Comparison of ENCODE assay signal across 14 cellular contexts in genomic region chr12:106586803-106587684, GRCh38. TPM values are rescaled to one million over a fixed set of nuclear protein-coding genes. Genes with fewer than 3 reads are reported as not detected.
DNase-seq lines count a peak whose midpoint lies in the region; ATAC-seq and TF ChIP-seq lines count a peak whose summit lies in the region.
"Had no signal": no experiment of that assay in that cellular context is flagged by ENCODE, and none has a peak within 500 bp of the region (broad histone marks: within the 10 kb centered on the region; RNA-seq: fewer than 3 reads in every experiment).

No MANE protein-coding gene starts in this region.

- peaks cover 74% of the 10 kb centered on the region for H3K27me3 Mint-ChIP-seq in activated CD4-positive, alpha-beta T cell treated with anti-CD3 and anti-CD28 coated beads for 36 hours
- H3K27me3 Mint-ChIP-seq in CD14-positive monocyte (ENCODE audit: low read depth in 3 of 3), result peaks cover 83 to 95% (median 86%) of the 10 kb centered on the region in 3 donors

- H3K4me1 ChIP-seq in adipocyte (ENCODE audit: control insufficient read depth, insufficient read depth, low read length) (peaks cover 5% of the 10 kb centered on the region), smooth muscle cell (ENCODE audit: low read depth) (peaks cover 56% of the 10 kb centered on the region)

- H3K9ac ChIP-seq in adipocyte (ENCODE audit: low read length) (no peak overlapping the region), smooth muscle cell (ENCODE audit: low read depth) (no peak overlapping the region)

- H2AFZ ChIP-seq in smooth muscle cell (ENCODE audit: low read depth), result no peak overlapping the region

- 2% methylated on average over 62 of the region's 62 CpGs for WGBS in smooth muscle cell (ENCODE audit: low lambda C conversion rate)

- H3K27ac Mint-ChIP-seq in activated CD4-positive, alpha-beta T cell treated with anti-CD3 and anti-CD28 coated beads for 36 hours, result no peak overlapping the region
- no peak overlapping the region for H3K27ac Mint-ChIP-seq in CD14-positive monocyte
- H3K27ac Mint-ChIP-seq: natural killer cell treated with Interleukin-12 subunit alpha and Interleukin-12 subunit beta and Interleukin-15 and Interleukin-18, amount 100 ng/mL, for 72 hours had no signal

- H3K9me3 ChIP-seq in adipocyte (ENCODE audit: control insufficient read depth, low read length) (no peaks in the 10 kb centered on the region), smooth muscle cell (replicated peaks; ENCODE audit: low read depth) (no peaks in the 10 kb centered on the region)
- H3K9me3 ChIP-seq: upper lobe of left lung had no signal

- no peaks in the 10 kb centered on the region for H3K9me3 Mint-ChIP-seq in activated CD4-positive, alpha-beta T cell treated with anti-CD3 and anti-CD28 coated beads for 36 hours (ENCODE audit: low read depth)
- peaks cover 0 to 10% (median 3%) of the 10 kb centered on the region in 7 donors for H3K9me3 Mint-ChIP-seq in CD14-positive monocyte
- H3K9me3 Mint-ChIP-seq: natural killer cell treated with Interleukin-12 subunit alpha and Interleukin-12 subunit beta and Interleukin-15 and Interleukin-18, amount 100 ng/mL, for 72 hours had no signal

- H3K4me2 ChIP-seq in smooth muscle cell, result peak overlapping the region; percentile 78

- H3K27me3 ChIP-seq in adipocyte (replicated peaks; ENCODE audit: control insufficient read depth, insufficient read depth, low read length) (peaks cover 64% of the 10 kb centered on the region), smooth muscle cell (ENCODE audit: low read depth) (peaks cover 100% of the 10 kb centered on the region)

- peaks cover 26% of the 10 kb centered on the region for H3K4me1 Mint-ChIP-seq in activated CD4-positive, alpha-beta T cell treated with anti-CD3 and anti-CD28 coated beads for 36 hours
- H3K4me1 Mint-ChIP-seq in CD14-positive monocyte, result peaks cover 5% of the 10 kb centered on the region

- H3K36me3 ChIP-seq in adipocyte (ENCODE audit: control insufficient read depth, insufficient read depth, low read length, severe bottlenecking) (no peaks in the 10 kb centered on the region), smooth muscle cell (ENCODE audit: low read depth) (no peaks in the 10 kb centered on the region)
- H3K36me3 ChIP-seq: upper lobe of left lung had no signal

- H3K4me3 Mint-ChIP-seq in activated CD4-positive, alpha-beta T cell treated with anti-CD3 and anti-CD28 coated beads for 36 hours, result no peak overlapping the region
- peak overlapping the region in 1 of 2 donors; percentile 62 for H3K4me3 Mint-ChIP-seq in CD14-positive monocyte
- H3K4me3 Mint-ChIP-seq: natural killer cell treated with Interleukin-12 subunit alpha and Interleukin-12 subunit beta and Interleukin-15 and Interleukin-18, amount 100 ng/mL, for 72 hours had no signal

- ATAC-seq in activated CD4-positive, alpha-beta T cell treated with anti-CD3 and anti-CD28 coated beads for 36 hours, result no peak
- ATAC-seq: natural killer cell treated with Interleukin-12 subunit alpha and Interleukin-12 subunit beta and Interleukin-15 and Interleukin-18, amount 100 ng/mL, for 72 hours had no signal

- H3K4me3 ChIP-seq in adipocyte (ENCODE audit: low read length) (no peak overlapping the region), smooth muscle cell (peak overlapping the region; percentile 28)
- H3K4me3 ChIP-seq: upper lobe of left lung had no signal

- CTCF ChIA-PET in activated CD4-positive, alpha-beta T cell treated with anti-CD3 and anti-CD28 coated beads for 36 hours (lab: Charles Lee), result no interaction called here

- DNase-seq in activated CD4-positive, alpha-beta T cell treated with anti-CD3 and anti-CD28 coated beads for 36 hours, result peak; percentile 6
- no peak for DNase-seq in activated CD4-positive, alpha-beta T cell treated with anti-CD3 and anti-CD28 coated beads for 1 hour
- DNase-seq in adipocyte (ENCODE audit: low read depth) (peak; percentile 7), iPS-NIHi7 (ENCODE audit: extremely low spot score) (peak; percentile 64), smooth muscle cell (lab: John Stamatoyannopoulos, UW; ENCODE audit: unreplicated experiment) (no peak), RKO (ENCODE audit: low spot score) (no peak), foreskin melanocyte (no peak), CD14-positive monocyte (ENCODE audit: low spot score) (no peak)
- DNase-seq: foreskin fibroblast, NCI-H446, SW 1271 had no signal

- TF ChIP-seq CTCF in smooth muscle cell (IDR thresholded peaks at IDR 0.05; ENCODE audit: borderline replicate concordance, insufficient read depth, poor library complexity, severe bottlenecking), result no peak
- no peak for TF ChIP-seq CTCF in CD14-positive monocyte (IDR thresholded peaks at IDR 0.05)

- H3K79me2 ChIP-seq in smooth muscle cell (ENCODE audit: low read depth), result no peaks in the 10 kb centered on the region

- H3F3A ChIP-seq in smooth muscle cell (ENCODE audit: low read depth), result no peaks in the 10 kb centered on the region

- H3K36me3 Mint-ChIP-seq in activated CD4-positive, alpha-beta T cell treated with anti-CD3 and anti-CD28 coated beads for 36 hours (ENCODE audit: low read depth), result no peaks in the 10 kb centered on the region
- no peaks in the 10 kb centered on the region for H3K36me3 Mint-ChIP-seq in CD14-positive monocyte
- H3K36me3 Mint-ChIP-seq: natural killer cell treated with Interleukin-12 subunit alpha and Interleukin-12 subunit beta and Interleukin-15 and Interleukin-18, amount 100 ng/mL, for 72 hours had no signal

- no peaks in the 10 kb centered on the region for H4K20me1 ChIP-seq in smooth muscle cell (ENCODE audit: low read depth)

- intact Hi-C loops in activated CD4-positive, alpha-beta T cell treated with anti-CD3 and anti-CD28 coated beads for 36 hours (cut with DNase I, micrococcal nuclease), result loop anchor here in 1 of 2 experiments (10.0 kb wide), 1 partner anchor 338 kb away; no protein-coding TSS in a partner anchor
- intact Hi-C loops in CD14-positive monocyte (cut with micrococcal nuclease), result no loop called here

- H3K27ac ChIP-seq in smooth muscle cell (ENCODE audit: low read depth), result no peak overlapping the region
- H3K27ac ChIP-seq: upper lobe of left lung had no signal

- POLR2A ChIA-PET in activated CD4-positive, alpha-beta T cell treated with anti-CD3 and anti-CD28 coated beads for 36 hours (lab: Charles Lee), result no interaction called here

RNA-seq across cellular contexts. Expression of gene RFX4, which starts 4.2 kb away (rescaled TPM):
- total RNA-seq in activated CD4-positive, alpha-beta T cell treated with anti-CD3 and anti-CD28 coated beads for 36 hours, result not detected
- total RNA-seq in smooth muscle cell, result not detected in 2 replicates
- polyA plus RNA-seq in smooth muscle cell (not detected in 2 replicates), CD14-positive monocyte (not detected)
- total RNA-seq: HT1080; natural killer cell treated with Interleukin-12 subunit alpha and Interleukin-12 subunit beta and Interleukin-15 and Interleukin-18, amount 100 ng/mL, for 72 hours; upper lobe of left lung had no signal

Comparison
In these comparisons a context has a peak if more than half of its experiments do, and no peak if none do; other contexts are left out.
1. DNase-seq: peak in activated CD4-positive, alpha-beta T cell treated with anti-CD3 and anti-CD28 coated beads for 36 hours (single experiment), adipocyte (single experiment) and iPS-NIHi7 (single experiment); none in activated CD4-positive, alpha-beta T cell treated with anti-CD3 and anti-CD28 coated beads for 1 hour (single experiment), smooth muscle cell (single experiment), RKO (single experiment), foreskin melanocyte (single experiment) and CD14-positive monocyte (single experiment).